Comparison of ENCODE assay signal across 21 cellular contexts in the genomic region with DNA sequence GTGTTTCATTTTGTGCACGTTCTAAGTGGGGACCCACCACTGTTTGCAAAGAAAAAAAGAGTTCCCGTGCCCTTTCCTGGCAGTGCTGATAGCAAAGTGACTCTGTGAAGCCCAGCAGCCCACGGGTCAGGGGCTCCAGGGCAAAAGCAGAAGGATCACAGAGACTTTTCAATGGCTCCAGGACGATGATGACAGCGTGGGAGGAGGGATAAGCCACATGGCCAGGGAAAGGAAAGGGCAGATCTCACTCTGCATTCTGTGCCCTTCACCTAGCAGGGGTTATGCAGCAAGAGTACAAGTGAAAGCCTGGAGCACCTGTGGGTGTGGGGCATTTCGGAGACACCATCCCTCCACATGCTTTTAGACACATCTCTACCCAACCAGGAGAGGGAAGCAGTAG. TPM values are rescaled to one million over a fixed set of nuclear protein-coding genes. Genes with fewer than 3 reads are reported as not detected.
"Had no signal": no experiment of that assay in that cellular context is flagged by ENCODE, and none has a peak within 500 bp of the region (broad histone marks: within the 10 kb centered on the region; RNA-seq: fewer than 3 reads in every experiment).

No MANE protein-coding gene starts in this region.

- H3K36me3 ChIP-seq: esophagus squamous epithelium, sigmoid colon, stomach had no signal

- H3K27ac ChIP-seq: esophagus squamous epithelium, foreskin keratinocyte, hepatocyte, sigmoid colon, skin epidermis, stomach had no signal

- ATAC-seq: effector memory CD8-positive, alpha-beta T cell; foreskin keratinocyte; left colon; left ventricle myocardium superior had no signal

- H3K4me2 ChIP-seq: hepatocyte had no signal

- H3K4me1 ChIP-seq: foreskin keratinocyte had no signal

- H3K79me2 ChIP-seq: hepatocyte had no signal

- DNase-seq: cortex of kidney; effector memory CD8-positive, alpha-beta T cell; esophagus squamous epithelium; foreskin keratinocyte; head of caudate nucleus; left colon; left ventricle myocardium superior; mesenchymal stem cell; midbrain; naive B cell; sigmoid colon; stimulated activated CD4-positive, alpha-beta T cell treated with anti-CD3 and anti-CD28 coated beads, Interleukin-12 subunit alpha, Interleukin-12 subunit beta, amount 100 ng/mL, for 4 hours; stimulated activated naive CD4-positive, alpha-beta T cell; stomach; substantia nigra had no signal

- H3K9me3 ChIP-seq: esophagus squamous epithelium, sigmoid colon, stomach had no signal

- H2AFZ ChIP-seq: hepatocyte had no signal

- H3K4me3 ChIP-seq: esophagus squamous epithelium, hepatocyte, lung, sigmoid colon, skin epidermis, stomach had no signal

RNA-seq across cellular contexts. Expression of gene SEMA5B, which starts 35.4 kb away (rescaled TPM):
- total RNA-seq: epithelial cell of proximal tubule, foreskin keratinocyte, kidney epithelial cell, pulmonary artery endothelial cell had no signal
